2 cellular contexts compared by ENCODE assay signal in the genomic region with DNA sequence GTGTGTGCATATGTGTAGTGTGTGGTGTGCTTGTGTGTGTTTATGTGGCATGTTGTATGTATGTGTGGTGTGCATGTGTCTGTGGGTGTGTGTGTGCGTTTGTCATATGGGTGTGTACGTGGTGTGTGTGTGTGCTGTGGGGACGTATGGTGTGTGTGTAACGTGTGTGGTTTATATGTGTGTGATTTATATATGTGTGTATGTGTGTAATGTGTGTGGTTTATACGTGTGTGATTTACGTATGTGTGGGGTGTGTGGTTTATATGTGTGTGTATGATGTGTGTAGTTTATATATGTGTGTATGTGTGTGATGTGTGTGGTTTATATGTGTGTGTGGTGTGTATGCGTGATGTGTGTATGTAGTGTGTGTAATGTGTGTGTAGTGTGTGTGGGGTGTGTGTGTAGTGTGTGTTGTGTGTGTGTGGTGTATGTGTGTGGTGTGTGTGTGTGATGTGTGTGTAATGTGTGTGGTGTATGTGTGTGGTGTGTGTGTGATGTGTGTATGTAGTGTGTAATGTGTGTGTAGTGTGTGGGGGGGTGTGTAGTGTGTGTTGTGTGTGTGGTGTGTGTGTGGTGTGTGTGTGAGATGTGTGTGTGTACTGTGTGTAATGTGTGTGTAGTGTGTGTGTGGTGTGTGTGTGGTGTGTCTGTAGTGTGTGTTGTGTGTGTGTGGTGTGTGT.
TF ChIP-seq lines count a peak whose summit lies in the region.

No MANE protein-coding gene starts in this region.

TF ChIP-seq in HEK293, 187 proteins besides CTCF, POLR2A, EP300 and RAD21 (continues in another document):
- TF ChIP-seq ZNF221 (tag by site-specific recombination; IDR thresholded peaks at IDR 0.05; ENCODE audit: borderline replicate concordance) (no peak), SALL2 (tag by site-specific recombination; IDR thresholded peaks at IDR 0.05; ENCODE audit: borderline replicate concordance) (0 out of 2 replicates have a peak, but pooled peaks have one; percentile 56), ZNF707 (tag by site-specific recombination; IDR thresholded peaks at IDR 0.05) (peak; percentile 17; the same call in 1 of the 2 replicates), ZNF791 (tag by site-specific recombination; IDR thresholded peaks at IDR 0.05) (0 out of 2 replicates have a peak, but pooled peaks have one; percentile 32), BCL6B (tag by site-specific recombination; IDR thresholded peaks at IDR 0.05) (peak; percentile 25; the same call in 1 of the 2 replicates), MEIS1 (CRISPR knock-in tag; IDR thresholded peaks at IDR 0.05; ENCODE audit: borderline replicate concordance) (no peak), ZNF596 (tag by site-specific recombination; IDR thresholded peaks at IDR 0.05) (no peak), ZNF112 (tag by site-specific recombination; IDR thresholded peaks at IDR 0.05) (0 out of 2 replicates have a peak, but pooled peaks have one; percentile 40), ZNF404 (tag by site-specific recombination; IDR thresholded peaks at IDR 0.05) (no peak), ZNF37A (tag by site-specific recombination; IDR thresholded peaks at IDR 0.05) (no peak), ZNF114 (tag by site-specific recombination; IDR thresholded peaks at IDR 0.05) (peak; percentile 74; the same call in 1 of the 2 replicates), GLI4 (tag by site-specific recombination; IDR thresholded peaks at IDR 0.05) (0 out of 2 replicates have a peak, but pooled peaks have one; percentile 9), ZNF324 (tag by site-specific recombination; IDR thresholded peaks at IDR 0.05) (no peak), ZNF354C (tag by site-specific recombination; IDR thresholded peaks at IDR 0.05; ENCODE audit: borderline replicate concordance, low read depth) (no peak), ZNF350 (tag by site-specific recombination; IDR thresholded peaks at IDR 0.05) (no peak), EGR2 (tag by site-specific recombination; IDR thresholded peaks at IDR 0.05; ENCODE audit: low read depth) (no peak), ZNF366 (tag by site-specific recombination; conservative IDR thresholded peaks at IDR 0.05) (no peak), ZNF518A (tag by site-specific recombination; conservative IDR thresholded peaks at IDR 0.05; ENCODE audit: low read depth) (no peak)
- TF ChIP-seq, protein P1, sequence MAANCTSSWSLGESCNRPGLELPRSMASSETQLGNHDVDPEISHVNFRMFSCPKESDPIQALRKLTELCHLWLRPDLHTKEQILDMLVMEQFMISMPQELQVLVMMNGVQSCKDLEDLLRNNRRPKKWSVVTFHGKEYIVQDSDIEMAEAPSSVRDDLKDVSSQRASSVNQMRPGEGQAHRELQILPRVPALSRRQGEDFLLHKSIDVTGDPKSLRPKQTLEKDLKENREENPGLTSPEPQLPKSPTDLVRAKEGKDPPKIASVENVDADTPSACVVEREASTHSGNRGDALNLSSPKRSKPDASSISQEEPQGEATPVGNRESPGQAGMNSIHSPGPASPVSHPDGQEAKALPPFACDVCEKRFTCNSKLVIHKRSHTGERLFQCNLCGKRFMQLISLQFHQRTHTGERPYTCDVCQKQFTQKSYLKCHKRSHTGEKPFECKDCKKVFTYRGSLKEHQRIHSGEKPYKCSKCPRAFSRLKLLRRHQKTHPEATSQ (tag by site-specific recombination; IDR thresholded peaks at IDR 0.05) = 0 out of 2 replicates have a peak, but pooled peaks have one; percentile 20

TF ChIP-seq in H1, 55 proteins besides CTCF, POLR2A, EP300 and RAD21:
- no peak for TF ChIP-seq SUZ12 (IDR thresholded peaks at IDR 0.05; ENCODE audit: low read length)
- TF ChIP-seq JUND (IDR thresholded peaks at IDR 0.05; ENCODE audit: low read length) = no peak
- TF ChIP-seq BRCA1 (IDR thresholded peaks at IDR 0.05; ENCODE audit: low read depth, low read length) = no peak
- TF ChIP-seq TCF12 (IDR thresholded peaks at IDR 0.05; ENCODE audit: low read depth, low read length) = no peak
- TF ChIP-seq CHD7 (IDR thresholded peaks at IDR 0.05; ENCODE audit: insufficient replicate concordance, low read length) = no peak
- TF ChIP-seq CBX5 (IDR thresholded peaks at IDR 0.05; ENCODE audit: low read depth, low read length) = no peak
- no peak for TF ChIP-seq E2F6 (IDR thresholded peaks at IDR 0.05)
- no peak for TF ChIP-seq FOSL1 (IDR thresholded peaks at IDR 0.05; ENCODE audit: insufficient read depth, low read depth, low read length)
- TF ChIP-seq NRF1 (IDR thresholded peaks at IDR 0.05; ENCODE audit: low read depth, low read length) = no peak
- no peak for TF ChIP-seq TAF7 (optimal IDR thresholded peaks at IDR 0.05; ENCODE audit: borderline replicate concordance, low read depth, low read length)
- no peak for TF ChIP-seq CHD2 (IDR thresholded peaks at IDR 0.05; ENCODE audit: low read length)
- no peak for TF ChIP-seq SP4 (IDR thresholded peaks at IDR 0.05; ENCODE audit: low read length)
- TF ChIP-seq RFX5 (IDR thresholded peaks at IDR 0.05; ENCODE audit: borderline replicate concordance, low read depth, low read length) = no peak
- no peak for TF ChIP-seq SP2 (IDR thresholded peaks at IDR 0.05; ENCODE audit: low read length)
